Comparison of ENCODE assay signal across 1 cellular context in genomic region chr16:89393731-89394406, GRCh38.
TF ChIP-seq lines count a peak whose summit lies in the region.

No MANE protein-coding gene starts in this region.

TF ChIP-seq in HepG2, 621 proteins besides CTCF, POLR2A, EP300 and RAD21 (continued from another document and continues in another):
- TF ChIP-seq ZBTB25 (CRISPR knock-in tag; IDR thresholded peaks at IDR 0.05) (no peak), ZNF501 (CRISPR knock-in tag; IDR thresholded peaks at IDR 0.05) (no peak), ATF4 (CRISPR knock-in tag; IDR thresholded peaks at IDR 0.05) (no peak), ZFP36L2 (CRISPR knock-in tag; IDR thresholded peaks at IDR 0.05) (no peak), FOXA1 (IDR thresholded peaks at IDR 0.05) (no peak), FOXA1 (CRISPR knock-in tag; IDR thresholded peaks at IDR 0.05) (no peak), NR2F1 (CRISPR knock-in tag; IDR thresholded peaks at IDR 0.05) (no peak), ZNF746 (CRISPR knock-in tag; IDR thresholded peaks at IDR 0.05) (no peak), MLX (CRISPR knock-in tag; IDR thresholded peaks at IDR 0.05) (no peak), ZNF580 (CRISPR knock-in tag; IDR thresholded peaks at IDR 0.05; ENCODE audit: borderline replicate concordance, low read depth) (no peak; the same call in 1 of the 2 replicates), USF2 (IDR thresholded peaks at IDR 0.05; ENCODE audit: low read depth, low read length) (no peak), USF2 (CRISPR knock-in tag; IDR thresholded peaks at IDR 0.05; ENCODE audit: borderline replicate concordance) (no peak), ZNF589 (CRISPR knock-in tag; conservative IDR thresholded peaks at IDR 0.05) (no peak), PTBP1 (IDR thresholded peaks at IDR 0.05; ENCODE audit: low read depth, low read length, poor library complexity, severe bottlenecking) (no peak), ZNF512B (CRISPR knock-in tag; IDR thresholded peaks at IDR 0.05; ENCODE audit: borderline replicate concordance) (no peak), ZFP90 (CRISPR knock-in tag; IDR thresholded peaks at IDR 0.05; ENCODE audit: borderline replicate concordance) (no peak), HBP1 (CRISPR knock-in tag; IDR thresholded peaks at IDR 0.05; ENCODE audit: low read depth) (no peak), ZHX2 (IDR thresholded peaks at IDR 0.05; ENCODE audit: low read depth) (no peak), ZHX2 (CRISPR knock-in tag; IDR thresholded peaks at IDR 0.05; ENCODE audit: borderline replicate concordance) (no peak), ZNF441 (CRISPR knock-in tag; IDR thresholded peaks at IDR 0.05; ENCODE audit: borderline replicate concordance) (no peak), CHCHD3 (CRISPR knock-in tag; IDR thresholded peaks at IDR 0.05) (0 out of 2 replicates have a peak, but pooled peaks have one; percentile 20), MXD3 (CRISPR knock-in tag; IDR thresholded peaks at IDR 0.05) (0 out of 2 replicates have a peak, but pooled peaks have one; percentile 44), ZNF225 (CRISPR knock-in tag; IDR thresholded peaks at IDR 0.05) (no peak), ZNF782 (CRISPR knock-in tag; IDR thresholded peaks at IDR 0.05; ENCODE audit: borderline replicate concordance) (no peak), ZBTB43 (CRISPR knock-in tag; conservative IDR thresholded peaks at IDR 0.05) (no peak), CREBL2 (CRISPR knock-in tag; IDR thresholded peaks at IDR 0.05; ENCODE audit: borderline replicate concordance) (no peak), PATZ1 (CRISPR knock-in tag; IDR thresholded peaks at IDR 0.05) (0 out of 2 replicates have a peak, but pooled peaks have one; percentile 14), ZNF143 (CRISPR knock-in tag; IDR thresholded peaks at IDR 0.05) (no peak), HOXA3 (CRISPR knock-in tag; IDR thresholded peaks at IDR 0.05) (peak; percentile 64; the same call in 1 of the 2 replicates), SAP130 (CRISPR knock-in tag; IDR thresholded peaks at IDR 0.05; ENCODE audit: low read depth) (peak; percentile 42; the same call in 1 of the 2 replicates), FLYWCH1 (CRISPR knock-in tag; IDR thresholded peaks at IDR 0.05) (no peak), ZNF670 (CRISPR knock-in tag; IDR thresholded peaks at IDR 0.05; ENCODE audit: borderline replicate concordance) (no peak), ZMYM3 (CRISPR knock-in tag; IDR thresholded peaks at IDR 0.05) (0 out of 2 replicates have a peak, but pooled peaks have one; percentile 19), ZNF839 (CRISPR knock-in tag; IDR thresholded peaks at IDR 0.05; ENCODE audit: borderline replicate concordance) (no peak), DRAP1 (CRISPR knock-in tag; IDR thresholded peaks at IDR 0.05) (no peak)
